In the genomic region with DNA sequence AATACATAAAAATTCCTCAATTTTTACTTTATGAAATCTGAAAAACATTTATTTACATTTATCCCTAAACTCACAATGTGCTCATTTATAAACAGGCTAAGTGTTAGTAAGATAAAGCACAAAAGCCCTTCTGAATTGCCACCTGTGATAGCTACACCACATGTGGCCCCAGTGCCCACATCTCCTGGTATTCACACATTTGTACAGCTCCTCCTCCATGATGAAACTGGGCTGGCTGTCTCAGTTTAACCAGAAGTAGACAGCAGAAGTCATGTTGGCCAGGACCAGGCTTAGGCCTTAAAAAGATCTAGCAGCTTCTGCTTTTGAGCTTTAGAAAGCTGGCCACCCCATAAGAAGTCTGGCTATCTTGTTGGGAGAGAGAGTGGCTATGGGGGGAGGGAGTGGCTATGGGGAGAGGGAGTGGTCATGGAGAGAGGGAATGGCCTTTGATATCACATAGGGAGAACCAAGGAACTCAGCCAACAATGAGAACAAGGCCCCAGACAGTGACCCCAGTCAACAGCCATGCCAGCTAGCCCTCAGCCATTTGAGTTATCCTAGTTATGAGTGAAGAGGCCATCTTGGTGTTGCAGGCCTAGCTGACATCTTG, we compare ENCODE assay signal across 1 cellular context.
TF ChIP-seq lines count a peak whose summit lies in the region.

No MANE protein-coding gene starts in this region.

TF ChIP-seq in HCT116, 20 proteins besides CTCF, POLR2A, EP300 and RAD21 (continued from another document):
- TF ChIP-seq, protein P1, sequence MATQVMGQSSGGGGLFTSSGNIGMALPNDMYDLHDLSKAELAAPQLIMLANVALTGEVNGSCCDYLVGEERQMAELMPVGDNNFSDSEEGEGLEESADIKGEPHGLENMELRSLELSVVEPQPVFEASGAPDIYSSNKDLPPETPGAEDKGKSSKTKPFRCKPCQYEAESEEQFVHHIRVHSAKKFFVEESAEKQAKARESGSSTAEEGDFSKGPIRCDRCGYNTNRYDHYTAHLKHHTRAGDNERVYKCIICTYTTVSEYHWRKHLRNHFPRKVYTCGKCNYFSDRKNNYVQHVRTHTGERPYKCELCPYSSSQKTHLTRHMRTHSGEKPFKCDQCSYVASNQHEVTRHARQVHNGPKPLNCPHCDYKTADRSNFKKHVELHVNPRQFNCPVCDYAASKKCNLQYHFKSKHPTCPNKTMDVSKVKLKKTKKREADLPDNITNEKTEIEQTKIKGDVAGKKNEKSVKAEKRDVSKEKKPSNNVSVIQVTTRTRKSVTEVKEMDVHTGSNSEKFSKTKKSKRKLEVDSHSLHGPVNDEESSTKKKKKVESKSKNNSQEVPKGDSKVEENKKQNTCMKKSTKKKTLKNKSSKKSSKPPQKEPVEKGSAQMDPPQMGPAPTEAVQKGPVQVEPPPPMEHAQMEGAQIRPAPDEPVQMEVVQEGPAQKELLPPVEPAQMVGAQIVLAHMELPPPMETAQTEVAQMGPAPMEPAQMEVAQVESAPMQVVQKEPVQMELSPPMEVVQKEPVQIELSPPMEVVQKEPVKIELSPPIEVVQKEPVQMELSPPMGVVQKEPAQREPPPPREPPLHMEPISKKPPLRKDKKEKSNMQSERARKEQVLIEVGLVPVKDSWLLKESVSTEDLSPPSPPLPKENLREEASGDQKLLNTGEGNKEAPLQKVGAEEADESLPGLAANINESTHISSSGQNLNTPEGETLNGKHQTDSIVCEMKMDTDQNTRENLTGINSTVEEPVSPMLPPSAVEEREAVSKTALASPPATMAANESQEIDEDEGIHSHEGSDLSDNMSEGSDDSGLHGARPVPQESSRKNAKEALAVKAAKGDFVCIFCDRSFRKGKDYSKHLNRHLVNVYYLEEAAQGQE (IDR thresholded peaks at IDR 0.05; ENCODE audit: low read depth) = no peak
